Comparison of ENCODE assay signal across 1 cellular context in the genomic region with DNA sequence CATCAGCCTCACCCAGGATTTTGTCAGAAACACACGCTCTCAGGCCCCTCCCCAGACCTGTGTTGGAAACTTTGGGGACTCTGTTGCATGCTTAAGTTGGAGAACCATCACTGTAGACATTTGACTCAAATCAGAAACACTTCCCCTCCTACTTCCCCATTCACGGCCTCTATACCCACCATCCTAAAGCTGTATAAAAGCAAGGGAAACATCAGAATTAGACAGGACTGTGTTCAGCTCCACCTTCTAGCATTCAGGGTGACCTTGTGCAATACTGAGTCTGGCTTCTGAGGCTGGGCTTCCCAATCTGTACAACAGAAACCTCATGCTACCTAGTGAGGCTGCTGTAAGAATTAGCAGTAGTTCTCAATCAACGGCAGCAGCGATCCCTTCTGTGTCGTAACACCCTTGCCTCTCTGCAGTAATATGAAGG.
TF ChIP-seq lines count a peak whose summit lies in the region.

No MANE protein-coding gene starts in this region.

TF ChIP-seq in GM12878, 131 proteins besides CTCF, POLR2A, EP300 and RAD21 (continued from another document):
- TF ChIP-seq POLR2AphosphoS2 (IDR thresholded peaks at IDR 0.05; ENCODE audit: low read depth, low read length) (no peak), TAF1 (IDR thresholded peaks at IDR 0.05; ENCODE audit: borderline replicate concordance, low read depth, low read length) (no peak), CHD1 (IDR thresholded peaks at IDR 0.05; ENCODE audit: low read depth, low read length) (no peak), IRF5 (IDR thresholded peaks at IDR 0.05; ENCODE audit: borderline replicate concordance) (no peak), TARDBP (IDR thresholded peaks at IDR 0.05; ENCODE audit: borderline replicate concordance) (no peak), SMAD5 (IDR thresholded peaks at IDR 0.05; ENCODE audit: low read depth) (no peak)
- TF ChIP-seq, protein P1, sequence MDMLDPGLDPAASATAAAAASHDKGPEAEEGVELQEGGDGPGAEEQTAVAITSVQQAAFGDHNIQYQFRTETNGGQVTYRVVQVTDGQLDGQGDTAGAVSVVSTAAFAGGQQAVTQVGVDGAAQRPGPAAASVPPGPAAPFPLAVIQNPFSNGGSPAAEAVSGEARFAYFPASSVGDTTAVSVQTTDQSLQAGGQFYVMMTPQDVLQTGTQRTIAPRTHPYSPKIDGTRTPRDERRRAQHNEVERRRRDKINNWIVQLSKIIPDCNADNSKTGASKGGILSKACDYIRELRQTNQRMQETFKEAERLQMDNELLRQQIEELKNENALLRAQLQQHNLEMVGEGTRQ (IDR thresholded peaks at IDR 0.05; ENCODE audit: borderline replicate concordance, low read depth, low read length), result no peak
- TF ChIP-seq, protein P2, sequence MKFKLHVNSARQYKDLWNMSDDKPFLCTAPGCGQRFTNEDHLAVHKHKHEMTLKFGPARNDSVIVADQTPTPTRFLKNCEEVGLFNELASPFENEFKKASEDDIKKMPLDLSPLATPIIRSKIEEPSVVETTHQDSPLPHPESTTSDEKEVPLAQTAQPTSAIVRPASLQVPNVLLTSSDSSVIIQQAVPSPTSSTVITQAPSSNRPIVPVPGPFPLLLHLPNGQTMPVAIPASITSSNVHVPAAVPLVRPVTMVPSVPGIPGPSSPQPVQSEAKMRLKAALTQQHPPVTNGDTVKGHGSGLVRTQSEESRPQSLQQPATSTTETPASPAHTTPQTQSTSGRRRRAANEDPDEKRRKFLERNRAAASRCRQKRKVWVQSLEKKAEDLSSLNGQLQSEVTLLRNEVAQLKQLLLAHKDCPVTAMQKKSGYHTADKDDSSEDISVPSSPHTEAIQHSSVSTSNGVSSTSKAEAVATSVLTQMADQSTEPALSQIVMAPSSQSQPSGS (IDR thresholded peaks at IDR 0.05; ENCODE audit: low read length), result no peak
- TF ChIP-seq, protein P3, sequence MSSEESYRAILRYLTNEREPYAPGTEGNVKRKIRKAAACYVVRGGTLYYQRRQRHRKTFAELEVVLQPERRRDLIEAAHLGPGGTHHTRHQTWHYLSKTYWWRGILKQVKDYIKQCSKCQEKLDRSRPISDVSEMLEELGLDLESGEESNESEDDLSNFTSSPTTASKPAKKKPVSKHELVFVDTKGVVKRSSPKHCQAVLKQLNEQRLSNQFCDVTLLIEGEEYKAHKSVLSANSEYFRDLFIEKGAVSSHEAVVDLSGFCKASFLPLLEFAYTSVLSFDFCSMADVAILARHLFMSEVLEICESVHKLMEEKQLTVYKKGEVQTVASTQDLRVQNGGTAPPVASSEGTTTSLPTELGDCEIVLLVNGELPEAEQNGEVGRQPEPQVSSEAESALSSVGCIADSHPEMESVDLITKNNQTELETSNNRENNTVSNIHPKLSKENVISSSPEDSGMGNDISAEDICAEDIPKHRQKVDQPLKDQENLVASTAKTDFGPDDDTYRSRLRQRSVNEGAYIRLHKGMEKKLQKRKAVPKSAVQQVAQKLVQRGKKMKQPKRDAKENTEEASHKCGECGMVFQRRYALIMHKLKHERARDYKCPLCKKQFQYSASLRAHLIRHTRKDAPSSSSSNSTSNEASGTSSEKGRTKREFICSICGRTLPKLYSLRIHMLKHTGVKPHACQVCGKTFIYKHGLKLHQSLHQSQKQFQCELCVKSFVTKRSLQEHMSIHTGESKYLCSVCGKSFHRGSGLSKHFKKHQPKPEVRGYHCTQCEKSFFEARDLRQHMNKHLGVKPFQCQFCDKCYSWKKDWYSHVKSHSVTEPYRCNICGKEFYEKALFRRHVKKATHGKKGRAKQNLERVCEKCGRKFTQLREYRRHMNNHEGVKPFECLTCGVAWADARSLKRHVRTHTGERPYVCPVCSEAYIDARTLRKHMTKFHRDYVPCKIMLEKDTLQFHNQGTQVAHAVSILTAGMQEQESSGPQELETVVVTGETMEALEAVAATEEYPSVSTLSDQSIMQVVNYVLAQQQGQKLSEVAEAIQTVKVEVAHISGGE (CRISPR knock-in tag; IDR thresholded peaks at IDR 0.05), result no peak
